24 cellular contexts compared by ENCODE assay signal in the genomic region with DNA sequence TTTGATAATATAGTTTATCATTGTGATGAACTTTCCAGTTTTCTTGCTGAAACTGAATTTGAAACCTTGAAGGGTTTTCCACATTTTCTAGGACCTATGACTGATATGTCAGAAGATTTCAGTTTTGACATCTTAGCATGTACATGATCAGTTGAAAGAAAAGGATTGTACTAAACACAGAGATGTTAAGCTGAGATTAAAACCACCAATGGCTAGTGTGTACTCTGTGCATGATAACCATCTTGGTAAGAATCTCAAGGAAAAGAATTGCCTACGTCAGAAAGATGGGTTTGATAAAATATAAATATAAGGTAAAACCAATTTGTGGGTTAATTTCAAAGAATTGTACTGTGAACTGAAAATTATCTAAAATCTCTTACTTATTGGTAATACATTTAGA.
"Had no signal": no experiment of that assay in that cellular context is flagged by ENCODE, and none has a peak within 500 bp of the region (broad histone marks: within the 10 kb centered on the region; RNA-seq: fewer than 3 reads in every experiment).

No MANE protein-coding gene starts in this region.

- DNase-seq: activated CD4-positive, alpha-beta T cell treated with anti-CD3 and anti-CD28 coated beads for 48 hours; activated CD4-positive, CD25-positive, alpha-beta regulatory T cell; activated CD8-positive, alpha-beta memory T cell treated with anti-CD3 and anti-CD28 coated beads for 24 hours; activated CD8-positive, alpha-beta T cell treated with anti-CD3 and anti-CD28 coated beads for 36 hours; activated gamma-delta T cell; activated naive CD4-positive, alpha-beta T cell; activated naive CD4-positive, alpha-beta T cell treated with anti-CD3 and anti-CD28 coated beads, Interleukin-2, amount 10 ng/mL, durations not matched to agents 7 days and 5 days; activated T-cell treated with anti-CD3 and anti-CD28 coated beads, Interleukin-2, amount 50 U/mL, for 4 hours; adrenal gland; amygdala; aorta; body of pancreas; central memory CD4-positive, alpha-beta T cell; cerebellar nuclear complex; colonic mucosa; effector CD8-positive, alpha-beta T cell; foreskin fibroblast; gastrocnemius medialis; glutamatergic neuron; heart left ventricle; T-helper 17 cell had no signal

- H3K9me3 Mint-ChIP-seq: activated CD8-positive, alpha-beta T cell treated with anti-CD3 and anti-CD28 coated beads for 36 hours; activated naive CD4-positive, alpha-beta T cell treated with anti-CD3 and anti-CD28 coated beads, Interleukin-2, amount 10 ng/mL, durations not matched to agents 7 days and 5 days; activated naive CD4-positive, alpha-beta T cell treated with anti-CD3 and anti-CD28 coated beads, Interleukin-2, amount 50 U/mL, for 72 hours; activated T-cell treated with anti-CD3 and anti-CD28 coated beads, Interleukin-2, amount 50 U/mL, for 4 hours; activated T-helper 1 cell treated with anti-CD3 and anti-CD28 coated beads, Interleukin-12 subunit alpha, Interleukin-12 subunit beta, Interleukin-2, Interleukin-4 antibody, amounts not matched to agents 30 ng/mL and 10 ng/mL and 1 ng/mL, durations not matched to agents 14 hours and 24 hours and 36 hours had no signal

- H3K27me3 ChIP-seq: adrenal gland, body of pancreas, colonic mucosa, gastrocnemius medialis, heart left ventricle had no signal

- H3K36me3 ChIP-seq: adrenal gland, cardiac muscle cell, colonic mucosa, gastrocnemius medialis, heart left ventricle had no signal

- H3K27ac Mint-ChIP-seq: activated naive CD4-positive, alpha-beta T cell treated with anti-CD3 and anti-CD28 coated beads, Interleukin-2, amount 10 ng/mL, durations not matched to agents 7 days and 5 days; activated naive CD4-positive, alpha-beta T cell treated with anti-CD3 and anti-CD28 coated beads, Interleukin-2, amount 50 U/mL, for 72 hours; activated T-helper 1 cell treated with anti-CD3 and anti-CD28 coated beads, Interleukin-12 subunit alpha, Interleukin-12 subunit beta, Interleukin-2, Interleukin-4 antibody, amounts not matched to agents 30 ng/mL and 10 ng/mL and 1 ng/mL, durations not matched to agents 14 hours and 24 hours and 36 hours; T-helper 17 cell had no signal

- ATAC-seq: activated CD8-positive, alpha-beta T cell treated with anti-CD3 and anti-CD28 coated beads for 36 hours; activated naive CD4-positive, alpha-beta T cell treated with anti-CD3 and anti-CD28 coated beads, Interleukin-2, amount 50 U/mL, for 72 hours; body of pancreas; gastrocnemius medialis; heart left ventricle; T-helper 17 cell had no signal

- H3K4me3 Mint-ChIP-seq: activated CD8-positive, alpha-beta T cell treated with anti-CD3 and anti-CD28 coated beads for 36 hours; activated naive CD4-positive, alpha-beta T cell treated with anti-CD3 and anti-CD28 coated beads, Interleukin-2, amount 10 ng/mL, durations not matched to agents 7 days and 5 days; activated T-cell treated with anti-CD3 and anti-CD28 coated beads, Interleukin-2, amount 50 U/mL, for 4 hours; activated T-helper 1 cell treated with anti-CD3 and anti-CD28 coated beads, Interleukin-12 subunit alpha, Interleukin-12 subunit beta, Interleukin-2, Interleukin-4 antibody, amounts not matched to agents 30 ng/mL and 10 ng/mL and 1 ng/mL, durations not matched to agents 14 hours and 24 hours and 36 hours; T-helper 17 cell had no signal

- H3K27ac ChIP-seq: adrenal gland, body of pancreas, cardiac muscle cell, colonic mucosa, gastrocnemius medialis, heart left ventricle had no signal

- H3K4me1 Mint-ChIP-seq: activated naive CD4-positive, alpha-beta T cell treated with anti-CD3 and anti-CD28 coated beads, Interleukin-2, amount 10 ng/mL, durations not matched to agents 7 days and 5 days; T-helper 17 cell had no signal

- H3K27me3 Mint-ChIP-seq: activated CD8-positive, alpha-beta T cell treated with anti-CD3 and anti-CD28 coated beads for 36 hours; activated naive CD4-positive, alpha-beta T cell treated with anti-CD3 and anti-CD28 coated beads, Interleukin-2, amount 10 ng/mL, durations not matched to agents 7 days and 5 days had no signal

- H3K36me3 Mint-ChIP-seq: activated naive CD4-positive, alpha-beta T cell treated with anti-CD3 and anti-CD28 coated beads, Interleukin-2, amount 10 ng/mL, durations not matched to agents 7 days and 5 days; activated naive CD4-positive, alpha-beta T cell treated with anti-CD3 and anti-CD28 coated beads, Interleukin-2, amount 50 U/mL, for 72 hours had no signal

- H3K4me3 ChIP-seq: adrenal gland, body of pancreas, cardiac muscle cell, colonic mucosa, gastrocnemius medialis, heart left ventricle had no signal

- H3K4me1 ChIP-seq: adrenal gland, body of pancreas, colonic mucosa, gastrocnemius medialis, heart left ventricle had no signal

- H3K9me3 ChIP-seq: adrenal gland, body of pancreas, colonic mucosa, gastrocnemius medialis, heart left ventricle had no signal
